ENCODE assay signal across 9 cellular contexts in genomic region chr19:54470991-54471782, GRCh38. TPM values are rescaled to one million over a fixed set of nuclear protein-coding genes. Genes with fewer than 3 reads are reported as not detected.
DNase-seq lines count a peak whose midpoint lies in the region; ATAC-seq and TF ChIP-seq lines count a peak whose summit lies in the region.
"Had no signal": no experiment of that assay in that cellular context is flagged by ENCODE, and none has a peak within 500 bp of the region (broad histone marks: within the 10 kb centered on the region; RNA-seq: fewer than 3 reads in every experiment).

No MANE protein-coding gene starts in this region.

- peak in 1 of 2 donors; percentile 21 for TF ChIP-seq POLR2A in uterus (IDR thresholded peaks at IDR 0.05)

- no peaks in the 10 kb centered on the region for H3K36me3 ChIP-seq in uterus

- no peak for DNase-seq in activated naive CD4-positive, alpha-beta T cell treated with anti-CD3 and anti-CD28 coated beads, Interleukin-2, amount 10 ng/mL, durations not matched to agents 7 days and 5 days
- no peak for DNase-seq in epithelial cell of prostate (ENCODE audit: low read depth, low spot score)
- peak; percentile 20 for DNase-seq in midbrain (lab: John Stamatoyannopoulos, UW)
- no peak for DNase-seq in uterus
- DNase-seq in stimulated activated naive CD4-positive, alpha-beta T cell (lab: John Stamatoyannopoulos, UW) = no peak
- no peak for DNase-seq in DMS114 treated with DMSO at 0.1 percent for 48 hours (lab: John Stamatoyannopoulos, UW; ENCODE audit: unreplicated experiment)

- H3K4me3 Mint-ChIP-seq in activated naive CD4-positive, alpha-beta T cell treated with anti-CD3 and anti-CD28 coated beads, Interleukin-2, amount 50 U/mL, for 24 hours = peak overlapping the region; percentile 2
- no peak overlapping the region for H3K4me3 Mint-ChIP-seq in activated naive CD4-positive, alpha-beta T cell treated with anti-CD3 and anti-CD28 coated beads, Interleukin-2, amount 10 ng/mL, durations not matched to agents 7 days and 5 days

- no peaks in the 10 kb centered on the region for H3K4me1 ChIP-seq in uterus

- no peaks in the 10 kb centered on the region for H3K9me3 ChIP-seq in uterus

- peaks cover 14% of the 10 kb centered on the region for H3K4me1 Mint-ChIP-seq in activated naive CD4-positive, alpha-beta T cell treated with anti-CD3 and anti-CD28 coated beads, Interleukin-2, amount 50 U/mL, for 24 hours
- H3K4me1 Mint-ChIP-seq in activated naive CD4-positive, alpha-beta T cell treated with anti-CD3 and anti-CD28 coated beads, Interleukin-2, amount 10 ng/mL, durations not matched to agents 7 days and 5 days = peaks cover 8% of the 10 kb centered on the region

- H3K27me3 Mint-ChIP-seq in activated naive CD4-positive, alpha-beta T cell treated with anti-CD3 and anti-CD28 coated beads, Interleukin-2, amount 50 U/mL, for 24 hours = peaks cover 28% of the 10 kb centered on the region
- peaks cover 64% of the 10 kb centered on the region for H3K27me3 Mint-ChIP-seq in activated naive CD4-positive, alpha-beta T cell treated with anti-CD3 and anti-CD28 coated beads, Interleukin-2, amount 10 ng/mL, durations not matched to agents 7 days and 5 days

- no peak overlapping the region for H3K27ac Mint-ChIP-seq in activated naive CD4-positive, alpha-beta T cell treated with anti-CD3 and anti-CD28 coated beads, Interleukin-2, amount 50 U/mL, for 24 hours
- no peak overlapping the region for H3K27ac Mint-ChIP-seq in activated naive CD4-positive, alpha-beta T cell treated with anti-CD3 and anti-CD28 coated beads, Interleukin-2, amount 10 ng/mL, durations not matched to agents 7 days and 5 days

- ATAC-seq in GM21737 (IDR thresholded peaks at IDR 0.05; ENCODE audit: unreplicated experiment) = no peak

- intact Hi-C loops in uterus (cut with DNase I; ENCODE audit: low total_unique reads) = no loop called here

- no peaks in the 10 kb centered on the region for H3K36me3 Mint-ChIP-seq in activated naive CD4-positive, alpha-beta T cell treated with anti-CD3 and anti-CD28 coated beads, Interleukin-2, amount 50 U/mL, for 24 hours
- H3K36me3 Mint-ChIP-seq in activated naive CD4-positive, alpha-beta T cell treated with anti-CD3 and anti-CD28 coated beads, Interleukin-2, amount 10 ng/mL, durations not matched to agents 7 days and 5 days = no peaks in the 10 kb centered on the region

- peak overlapping the region; percentile 11 to 26 for H3K4me3 ChIP-seq in uterus

- H3K9me3 Mint-ChIP-seq in activated naive CD4-positive, alpha-beta T cell treated with anti-CD3 and anti-CD28 coated beads, Interleukin-2, amount 50 U/mL, for 24 hours = no peaks in the 10 kb centered on the region
- H3K9me3 Mint-ChIP-seq in activated naive CD4-positive, alpha-beta T cell treated with anti-CD3 and anti-CD28 coated beads, Interleukin-2, amount 10 ng/mL, durations not matched to agents 7 days and 5 days = no peaks in the 10 kb centered on the region

- CTCF ChIA-PET in activated naive CD4-positive, alpha-beta T cell treated with anti-CD3 and anti-CD28 coated beads, Interleukin-2, amount 10 ng/mL, durations not matched to agents 7 days and 5 days (lab: Charles Lee) = no interaction called here

- no peak for TF ChIP-seq CTCF in uterus (IDR thresholded peaks at IDR 0.05)

- peaks cover 0 to 4% of the 10 kb centered on the region in 2 donors for H3K27me3 ChIP-seq in uterus

- H3K27ac ChIP-seq in epithelial cell of prostate = peak overlapping the region; percentile 39
- H3K27ac ChIP-seq in uterus = peak overlapping the region; percentile 47 to 72

RNA-seq across cellular contexts. Expression of gene CDC42EP5, which starts 1.9 kb away (rescaled TPM):
- 10 to 100 TPM in 2 of 4 donors, 1 to 10 TPM in 2; 1.8 to 39.8 (median 16.1) TPM for total RNA-seq in uterus

RNA-seq across cellular contexts. Expression of gene LENG9, which starts 7.6 kb away (rescaled TPM):
- total RNA-seq in uterus = 1 to 10 TPM in 3 of 4 donors, not detected in 1; 3.7 to 7.1 (median 3.8) TPM

RNA-seq across cellular contexts. Expression of gene LENG8, which starts 22.2 kb away (rescaled TPM):
- 100 to 1,000 TPM in 2 of 4 donors, 10 to 100 TPM in 2; 58.1 to 275 (median 91.4) TPM for total RNA-seq in uterus

RNA-seq across cellular contexts. Expression of gene LAIR2, which starts 31.4 kb away (rescaled TPM):
- total RNA-seq in uterus = not detected
- total RNA-seq: SK-MEL-5 had no signal

RNA-seq across cellular contexts. Expression of gene TTYH1, which starts 55.9 kb away (rescaled TPM):
- 10 to 100 TPM in 1 of 4 donors, 1 to 10 TPM in 1, not detected in 2; 1.9 to 10.2 TPM for total RNA-seq in uterus
